ENCODE assay signal across 1 cellular context in genomic region chr13:33761744-33762143, GRCh38.
TF ChIP-seq lines count a peak whose summit lies in the region.

No MANE protein-coding gene starts in this region.

TF ChIP-seq in SK-N-SH treated with all-trans-retinoic acid at 6 μM for 48 hours, 23 proteins besides CTCF, POLR2A, EP300 and RAD21 (continued from another document):
- TF ChIP-seq CSRNP3 (CRISPR knock-in tag; IDR thresholded peaks at IDR 0.05) (no peak), BACH2 (CRISPR knock-in tag; IDR thresholded peaks at IDR 0.05; ENCODE audit: borderline replicate concordance) (no peak), ISL1 (CRISPR knock-in tag; IDR thresholded peaks at IDR 0.05) (no peak), CREB5 (CRISPR knock-in tag; IDR thresholded peaks at IDR 0.05; ENCODE audit: low read depth) (no peak), ZC3H10 (CRISPR knock-in tag; IDR thresholded peaks at IDR 0.05) (no peak)
